ENCODE assay signal across 9 cellular contexts in the genomic region with DNA sequence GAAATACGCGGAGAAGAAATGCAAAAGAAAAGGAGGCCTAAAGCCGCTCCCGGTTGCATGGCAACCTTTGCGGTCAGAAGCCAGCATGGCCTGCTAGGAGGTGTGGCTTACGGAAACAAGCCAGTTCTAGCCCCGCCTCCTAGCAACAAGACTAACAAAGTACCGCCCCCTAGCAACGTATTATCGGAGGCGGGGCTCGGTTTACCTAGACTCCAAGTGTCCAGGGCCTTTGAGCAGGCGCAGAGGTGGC. TPM values are rescaled to one million over a fixed set of nuclear protein-coding genes. Genes with fewer than 3 reads are reported as not detected.
A peak's percentile ranks its signal among the peaks of the same experiment; 100 is the strongest.
DNase-seq lines count a peak whose midpoint lies in the region; ATAC-seq and TF ChIP-seq lines count a peak whose summit lies in the region.
"Had no signal": no experiment of that assay in that cellular context is flagged by ENCODE, and none has a peak within 500 bp of the region (broad histone marks: within the 10 kb centered on the region; RNA-seq: fewer than 3 reads in every experiment).

No MANE protein-coding gene starts in this region.

- peaks cover 21% of the 10 kb centered on the region for H3K4me1 ChIP-seq in A673 (ENCODE audit: insufficient read depth, low read length, poor library complexity, severe bottlenecking)
- H3K4me1 ChIP-seq in muscle layer of colon (ENCODE audit: insufficient read depth, low read length): peaks cover 21% of the 10 kb centered on the region

- H3K4me3 ChIP-seq in A673 (ENCODE audit: low read depth, low read length, poor library complexity, severe bottlenecking): peak overlapping the region; percentile 87
- H3K4me3 ChIP-seq in cardiac fibroblast (replicated peaks in 1 of 2; ENCODE audit: low read depth in 2 of 2, low read length in 2 of 2): peak overlapping the region; percentile 28 to 48
- H3K4me3 ChIP-seq in muscle layer of colon (ENCODE audit: low read depth in 1 of 2, low read length in 2 of 2): peak overlapping the region; percentile 2 to 73

- ATAC-seq in HG03457 (IDR thresholded peaks at IDR 0.05; ENCODE audit: unreplicated experiment): peak; percentile 77
- ATAC-seq in HG02870 (IDR thresholded peaks at IDR 0.05; ENCODE audit: unreplicated experiment): no peak
- ATAC-seq in omental fat pad (ENCODE audit: low FRiP score): no peak

- POLR2A ChIA-PET in A673 (lab: Charles Lee; ENCODE audit: low non-redundant PET): no interaction called here

- no TSS peak for BruUV-seq in A673 (replicated peaks; lab: Mats Ljungman, UMichigan)

- no peak for DNase-seq in A673 (ENCODE audit: low spot score)
- DNase-seq in cardiac fibroblast (ENCODE audit: low read depth in 2 of 2): no peak
- DNase-seq in DMS 273 treated with DMSO at 0.1 percent for 48 hours (lab: John Stamatoyannopoulos, UW): no peak
- DNase-seq in HuH-7 (ENCODE audit: low spot score): no peak
- no peak for DNase-seq in omental fat pad (ENCODE audit: low spot score)

- H3K36me3 ChIP-seq in A673 (ENCODE audit: insufficient read depth, low read length, poor library complexity, severe bottlenecking): peaks cover 45% of the 10 kb centered on the region
- peaks cover 36% of the 10 kb centered on the region for H3K36me3 ChIP-seq in muscle layer of colon (ENCODE audit: insufficient read depth, low read length)

- H3K27ac ChIP-seq in A673 (ENCODE audit: low read depth, low read length, poor library complexity, severe bottlenecking) (peak overlapping the region; percentile 58), muscle layer of colon (ENCODE audit: low read depth, low read length) (peak overlapping the region; percentile 38)

- TF ChIP-seq CTCF in A673 (conservative IDR thresholded peaks at IDR 0.05; ENCODE audit: low read depth, low read length) (no peak), cardiac fibroblast (IDR thresholded peaks at IDR 0.05; ENCODE audit: low read depth, low read length) (no peak), omental fat pad (IDR thresholded peaks at IDR 0.05) (no peak)

- no peak overlapping the region for H3K9ac ChIP-seq in muscle layer of colon (ENCODE audit: low read length)

- intact Hi-C loops in A673 (cut with micrococcal nuclease; ENCODE audit: unreplicated experiment): no loop called here

- CTCF ChIA-PET in A673 (lab: Charles Lee): no interaction called here

- no peaks in the 10 kb centered on the region for H3K27me3 ChIP-seq in A673 (replicated peaks; ENCODE audit: insufficient read depth, low read depth, low read length, poor library complexity)
- H3K27me3 ChIP-seq in muscle layer of colon (ENCODE audit: control insufficient read depth in 1 of 2, insufficient read depth in 2 of 2, low read length in 2 of 2): no peaks in the 10 kb centered on the region

- H3K9me3 ChIP-seq in A673 (ENCODE audit: low read depth, low read length, poor library complexity, severe bottlenecking) (no peaks in the 10 kb centered on the region), muscle layer of colon (ENCODE audit: low read length) (no peaks in the 10 kb centered on the region)

RNA-seq across cellular contexts. Expression of a gene that starts 0.4 kb away (rescaled TPM):
- total RNA-seq in A673 (2021) (120 and 125 TPM in 2 replicates), omental fat pad (10 to 100 TPM; 19.2 to 49.7 (median 26.8) TPM)

RNA-seq across cellular contexts. Expression of a gene that starts 13.4 kb away (rescaled TPM):
- total RNA-seq in A673 (2021) (6.5 and 7.0 TPM in 2 replicates), omental fat pad (1 to 10 TPM in 2 of 4 donors, under 1 TPM in 2; 0.56 to 2.2 (median 1.1) TPM)

RNA-seq across cellular contexts. Expression of a gene that starts 22.9 kb away (rescaled TPM):
- total RNA-seq in A673 (2021): 86.4 and 109 TPM in 2 replicates
- total RNA-seq in omental fat pad: 10 to 100 TPM; 19.5 to 90.5 (median 31.5) TPM

RNA-seq across cellular contexts. Expression of a gene that starts 42.9 kb away (rescaled TPM):
- total RNA-seq in A673 (2021) (0.52 and 1.0 TPM in 2 replicates), omental fat pad (under 1 TPM; 0.12 to 0.47 (median 0.39) TPM)
- total RNA-seq: lung microvascular endothelial cell had no signal
